In the genomic region with DNA sequence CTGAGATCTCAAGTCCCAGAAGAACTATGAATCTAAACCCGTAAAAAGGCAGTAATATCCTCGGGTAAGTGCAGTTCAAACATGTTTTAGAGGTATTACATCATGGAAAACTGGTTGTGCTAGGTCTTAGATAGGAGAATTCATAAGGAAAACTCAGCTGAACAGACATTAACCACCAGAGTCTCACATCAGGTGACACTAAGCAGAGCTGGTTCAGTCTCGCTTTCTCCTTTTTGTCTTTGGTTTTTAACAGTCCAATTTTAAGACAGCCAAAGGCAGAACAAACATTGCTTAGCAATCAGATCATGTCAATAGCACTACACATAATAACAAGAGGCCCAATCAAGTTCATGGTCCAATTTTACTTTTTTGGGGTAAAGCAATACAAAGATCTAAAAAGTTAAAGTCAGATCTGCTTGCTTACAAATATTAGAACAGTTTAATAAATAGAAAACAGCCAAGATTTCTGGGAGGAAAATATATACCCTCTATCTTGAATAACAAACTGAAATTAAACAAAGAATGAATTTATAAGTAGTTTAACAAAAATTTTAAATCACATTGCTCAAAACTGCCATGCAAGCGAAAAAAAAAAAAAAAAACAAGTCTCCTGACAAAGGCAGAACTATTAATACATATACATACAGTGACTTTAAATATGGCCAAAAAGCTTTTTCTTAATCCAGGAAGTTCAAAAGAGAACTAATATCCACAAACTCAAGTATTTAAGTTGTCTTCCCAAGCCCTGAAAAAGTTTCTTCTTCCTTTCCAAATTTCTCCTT, we compare ENCODE assay signal across 16 cellular contexts.
DNase-seq lines count a peak whose midpoint lies in the region; ATAC-seq and TF ChIP-seq lines count a peak whose summit lies in the region.
"Had no signal": no experiment of that assay in that cellular context is flagged by ENCODE, and none has a peak within 500 bp of the region (broad histone marks: within the 10 kb centered on the region; RNA-seq: fewer than 3 reads in every experiment).

No MANE protein-coding gene starts in this region.

- H3K4me1 ChIP-seq in H9 (ENCODE audit: insufficient read depth, low read length) = peaks cover 2% of the 10 kb centered on the region; the same call in 1 of the 2 replicates
- no peaks in the 10 kb centered on the region for H3K4me1 ChIP-seq in prostate gland (replicated peaks)
- H3K4me1 ChIP-seq: BE2C, body of pancreas, Peyer's patch, stomach had no signal

- H3K9me3 Mint-ChIP-seq in H9 = no peaks in the 10 kb centered on the region
- no peaks in the 10 kb centered on the region for H3K9me3 Mint-ChIP-seq in WTC11
- H3K9me3 Mint-ChIP-seq: activated naive CD4-positive, alpha-beta T cell treated with anti-CD3 and anti-CD28 coated beads for 36 hours had no signal

- H4K8ac ChIP-seq in H9 (replicated peaks; ENCODE audit: insufficient read length, low read depth, low read length) = no peak overlapping the region

- H3K9me3 ChIP-seq in H9 (ENCODE audit: control insufficient read depth, low read depth, low read length) = no peaks in the 10 kb centered on the region
- no peaks in the 10 kb centered on the region for H3K9me3 ChIP-seq in prostate gland
- no peaks in the 10 kb centered on the region for H3K9me3 ChIP-seq in T-helper 17 cell (ENCODE audit: control insufficient read depth, low read length, poor library complexity, severe bottlenecking)
- H3K9me3 ChIP-seq: BE2C, body of pancreas, Peyer's patch, stomach had no signal

- H3K4me3 Mint-ChIP-seq in H9 (no peak overlapping the region), WTC11 (no peak overlapping the region), T-helper 17 cell (no peak overlapping the region)
- H3K4me3 Mint-ChIP-seq: activated naive CD4-positive, alpha-beta T cell treated with anti-CD3 and anti-CD28 coated beads for 36 hours had no signal

- H4K5ac ChIP-seq in H9 (ENCODE audit: insufficient read length, low read depth, low read length) = no peak overlapping the region

- POLR2A ChIA-PET in WTC11 (lab: Charles Lee) = interaction anchor here (0.5 kb wide), 1 partner anchor 850 kb away, joined by 4 read pairs; no protein-coding TSS in a partner anchor

- ATAC-seq in WTC11 = no peak
- ATAC-seq in T-helper 17 cell = no peak
- ATAC-seq: body of pancreas had no signal

- no peak overlapping the region for H3K27ac ChIP-seq in H9 (ENCODE audit: insufficient read length, low read depth, low read length)
- peak overlapping the region; percentile 72 to 82 for H3K27ac ChIP-seq in prostate gland
- H3K27ac ChIP-seq: body of pancreas, Peyer's patch, stomach had no signal

- H3K9ac ChIP-seq in H9 (ENCODE audit: extremely low read depth, insufficient read length, low read length) = peak overlapping the region; percentile 31

- no peak overlapping the region for H3K23ac ChIP-seq in H9 (ENCODE audit: insufficient read length, low read depth, low read length)

- no peaks in the 10 kb centered on the region for H3K27me3 ChIP-seq in H9 (ENCODE audit: insufficient read depth, low read length)
- no peaks in the 10 kb centered on the region for H3K27me3 ChIP-seq in prostate gland (replicated peaks; ENCODE audit: insufficient read depth)
- H3K27me3 ChIP-seq: BE2C, body of pancreas, Peyer's patch, stomach had no signal

- H2AK5ac ChIP-seq in H9 (ENCODE audit: insufficient read length, low read length) = no peak overlapping the region

- H3K27me3 Mint-ChIP-seq in H9 (ENCODE audit: low read depth) (no peaks in the 10 kb centered on the region; the same call in 1 of the 2 replicates), WTC11 (ENCODE audit: low read depth) (no peaks in the 10 kb centered on the region), T-helper 17 cell (no peaks in the 10 kb centered on the region)

- no peaks in the 10 kb centered on the region for H3K79me2 ChIP-seq in H9 (ENCODE audit: insufficient read depth, low read length)

- H2BK12ac ChIP-seq in H9 (ENCODE audit: insufficient read length, low read depth, low read length) = no peak overlapping the region

- no peak overlapping the region for H4K91ac ChIP-seq in H9 (ENCODE audit: insufficient read length, low read depth, low read length)

- H3K23me2 ChIP-seq in H9 (ENCODE audit: insufficient read length, low read depth, low read length, poor library complexity, severe bottlenecking) = no peaks in the 10 kb centered on the region

- intact Hi-C loops in prostate gland (cut with DNase I) = no loop called here

- TF ChIP-seq CTCF in H9 (conservative IDR thresholded peaks at IDR 0.05) = no peak
- no peak for TF ChIP-seq CTCF in prostate gland (IDR thresholded peaks at IDR 0.05)
- TF ChIP-seq CTCF in WTC11 (IDR thresholded peaks at IDR 0.05) = no peak

- no peak for DNase-seq in H9
- peak; percentile 31 for DNase-seq in NCI-H774 (lab: John Stamatoyannopoulos, UW)
- DNase-seq in globus pallidus (ENCODE audit: low spot score) = peak; percentile 14
- DNase-seq in prostate gland (ENCODE audit: low spot score) = peak; percentile 60
- DNase-seq in NCI-H526 (lab: John Stamatoyannopoulos, UW) = no peak
- DNase-seq in WTC11 (ENCODE audit: low spot score) = no peak
- no peak for DNase-seq in activated naive CD4-positive, alpha-beta T cell treated with anti-CD3 and anti-CD28 coated beads, Interleukin-2, amount 50 U/mL, for 16 hours
- no peak for DNase-seq in T-helper 17 cell
- DNase-seq: activated CD8-positive, alpha-beta memory T cell treated with anti-CD3 and anti-CD28 coated beads, Interleukin-2, amount 50 U/mL, for 4 hours; activated naive CD4-positive, alpha-beta T cell treated with anti-CD3 and anti-CD28 coated beads for 36 hours; BE2C; body of pancreas; KG1; NCI-H524 treated with DMSO at 0.1 percent for 48 hours; Peyer's patch; stomach had no signal

- H3K18ac ChIP-seq in H9 (ENCODE audit: insufficient read length, low read depth, low read length) = no peak overlapping the region

- no peak overlapping the region for H2BK15ac ChIP-seq in H9 (ENCODE audit: low read depth, low read length)

- H3K79me1 ChIP-seq in H9 (ENCODE audit: insufficient read depth, low read depth, low read length, poor library complexity, severe bottlenecking) = no peaks in the 10 kb centered on the region

- no peak overlapping the region for H3K14ac ChIP-seq in H9 (ENCODE audit: insufficient read depth, low read length)

- no peak overlapping the region for H3T11ph ChIP-seq in H9 (ENCODE audit: low read length)

- no peak overlapping the region for H3K4ac ChIP-seq in H9 (ENCODE audit: low read depth, low read length)

- H3K36me3 Mint-ChIP-seq in H9 (ENCODE audit: insufficient read depth in 1 of 3, low read depth in 3 of 3) (no peaks in the 10 kb centered on the region), WTC11 (no peaks in the 10 kb centered on the region), T-helper 17 cell (ENCODE audit: low read depth) (peaks cover 4% of the 10 kb centered on the region)

- no peak for TF ChIP-seq POLR2A in prostate gland (IDR thresholded peaks at IDR 0.05)

- no peak overlapping the region for H3K56ac ChIP-seq in H9 (ENCODE audit: insufficient read length, low read depth, low read length)

- H3K4me2 ChIP-seq in H9 (ENCODE audit: insufficient read depth, insufficient read length, low read length) = no peak overlapping the region

- no CpG with 5 or more reads among the region's 4 CpGs for WGBS in H9 (ENCODE audit: extremely low coverage, insufficient read length, low lambda C conversion rate)
- 45% methylated on average over 4 of the region's 4 CpGs for WGBS in prostate gland

- no peaks in the 10 kb centered on the region for H3K36me3 ChIP-seq in prostate gland
- H3K36me3 ChIP-seq: BE2C, Peyer's patch, stomach had no signal

- H2BK5ac ChIP-seq in H9 (ENCODE audit: insufficient read length, low read length) = no peak overlapping the region

- H3K4me1 Mint-ChIP-seq in H9 (peaks cover 7 to 8% of the 10 kb centered on the region in 2 experiments), WTC11 (peaks cover 8% of the 10 kb centered on the region), T-helper 17 cell (peaks cover 3% of the 10 kb centered on the region)

- no peaks in the 10 kb centered on the region for H4K20me1 ChIP-seq in H9 (ENCODE audit: control insufficient read depth, insufficient read depth, insufficient read length)

- H3K4me3 ChIP-seq in prostate gland = no peak overlapping the region
- H3K4me3 ChIP-seq: body of pancreas, Peyer's patch, stomach had no signal

- H3K27ac Mint-ChIP-seq in H9 (no peak overlapping the region), WTC11 (no peak overlapping the region; the same call in 1 of the 2 replicates), T-helper 17 cell (no peak overlapping the region)
- H3K27ac Mint-ChIP-seq: activated naive CD4-positive, alpha-beta T cell treated with anti-CD3 and anti-CD28 coated beads for 36 hours had no signal

- H2AFZ ChIP-seq in H9 (ENCODE audit: low read length) = no peak overlapping the region

- CTCF ChIA-PET in WTC11 (lab: Charles Lee) = no interaction called here

- no peak overlapping the region for H2BK20ac ChIP-seq in H9 (ENCODE audit: low read depth, low read length, poor library complexity, severe bottlenecking)

- H2BK120ac ChIP-seq in H9 (ENCODE audit: low read depth, low read length, poor library complexity, severe bottlenecking) = no peak overlapping the region

TF ChIP-seq in WTC11, 78 proteins besides CTCF, POLR2A, EP300 and RAD21 (continues in another document):
- TF ChIP-seq ATF1 (CRISPR knock-in tag; IDR thresholded peaks at IDR 0.05) (no peak), ZNF232 (CRISPR knock-in tag; IDR thresholded peaks at IDR 0.05) (no peak), SMAD4 (CRISPR knock-in tag; IDR thresholded peaks at IDR 0.05) (no peak), CREB1 (CRISPR knock-in tag; IDR thresholded peaks at IDR 0.05) (no peak)

Comparison
In these comparisons a context has a peak if more than half of its experiments do, and no peak if none do; other contexts are left out.
1. DNase-seq: peak in NCI-H774 (single experiment), globus pallidus (single experiment) and prostate gland (single experiment); none in H9 (single experiment), NCI-H526 (0 of 2), WTC11 (single experiment), activated naive CD4-positive, alpha-beta T cell treated with anti-CD3 and anti-CD28 coated beads, Interleukin-2, amount 50 U/mL, for 16 hours (single experiment) and T-helper 17 cell (0 of 3).